Comparison of ENCODE assay signal across 8 cellular contexts in genomic region chr10:3172446-3173172, GRCh38. TPM values are rescaled to one million over a fixed set of nuclear protein-coding genes. Genes with fewer than 3 reads are reported as not detected.
DNase-seq lines count a peak whose midpoint lies in the region; ATAC-seq and TF ChIP-seq lines count a peak whose summit lies in the region.

Gene PITRM1, minus strand, starts transcription at chr10:3172782. Its CDS starts 10 bp downstream, at chr10:3172772.

- H3K27ac Mint-ChIP-seq in activated CD4-positive, alpha-beta T cell treated with anti-CD3 and anti-CD28 coated beads for 36 hours = peak within 1 kb of the TSS; percentile 91

- DNase-seq in Ammon's horn (ENCODE audit: low spot score) (peak; percentile 100), NCI-H510A treated with DMSO at 0.1 percent for 48 hours (lab: John Stamatoyannopoulos, UW) (peak; percentile 84), choroid plexus epithelial cell (ENCODE audit: low read depth) (peak; percentile 100), kidney tubule cell (ENCODE audit: low spot score) (peak; percentile 100)
- DNase-seq in activated CD4-positive, alpha-beta T cell treated with anti-CD3 and anti-CD28 coated beads for 36 hours = peak; percentile 99
- DNase-seq in stimulated activated CD4-positive, alpha-beta T cell treated with anti-CD3 and anti-CD28 coated beads, Interleukin-1b, Interleukin-23, amount 100 ng/mL, for 24 hours (ENCODE audit: low read depth in 4 of 4, low spot score in 1 of 4) = peak; percentile 97 to 99 (median 98)

- no peak for TF ChIP-seq CTCF in choroid plexus epithelial cell (conservative IDR thresholded peaks at IDR 0.05; ENCODE audit: low read depth, low read length)

- intact Hi-C loops in activated CD4-positive, alpha-beta T cell treated with anti-CD3 and anti-CD28 coated beads for 36 hours (cut with DNase I, micrococcal nuclease) = loop anchor here (1.0 to 10.0 kb wide), 4 partner anchors 77 to 218 kb away; partner anchors contain the start of gene PFKP (in 1 of the 2)

- peaks cover 30% of the 10 kb centered on the region for H3K36me3 Mint-ChIP-seq in activated CD4-positive, alpha-beta T cell treated with anti-CD3 and anti-CD28 coated beads for 36 hours (ENCODE audit: low read depth)

- peak within 1 kb of the TSS; percentile 78 for H3K4me3 Mint-ChIP-seq in activated CD4-positive, alpha-beta T cell treated with anti-CD3 and anti-CD28 coated beads for 36 hours

- no peaks in the 10 kb centered on the region for H3K27me3 Mint-ChIP-seq in activated CD4-positive, alpha-beta T cell treated with anti-CD3 and anti-CD28 coated beads for 36 hours

- CTCF ChIA-PET in activated CD4-positive, alpha-beta T cell treated with anti-CD3 and anti-CD28 coated beads for 36 hours (lab: Charles Lee) = interaction anchor here (0.6 to 1.4 kb wide), 3 partner anchors 103 to 959 kb away, joined by 3 read pairs; no protein-coding TSS in a partner anchor

- POLR2A ChIA-PET in activated CD4-positive, alpha-beta T cell treated with anti-CD3 and anti-CD28 coated beads for 36 hours (lab: Charles Lee) = interaction anchor here (0.8 to 1.2 kb wide), 5 partner anchors 8 to 77 kb away, joined by 3 to 4 read pairs (median 3); no protein-coding TSS in a partner anchor

- H3K4me1 Mint-ChIP-seq in activated CD4-positive, alpha-beta T cell treated with anti-CD3 and anti-CD28 coated beads for 36 hours = peaks cover 23% of the 10 kb centered on the region

- H3K9me3 Mint-ChIP-seq in activated CD4-positive, alpha-beta T cell treated with anti-CD3 and anti-CD28 coated beads for 36 hours (ENCODE audit: low read depth) = no peaks in the 10 kb centered on the region

- peak; percentile 95 for ATAC-seq in HG03439 (IDR thresholded peaks at IDR 0.05; ENCODE audit: unreplicated experiment)
- peak; percentile 97 for ATAC-seq in activated CD4-positive, alpha-beta T cell treated with anti-CD3 and anti-CD28 coated beads for 36 hours

- peak within 1 kb of the TSS; percentile 94 for H3K4me3 ChIP-seq in choroid plexus epithelial cell (ENCODE audit: low read depth, low read length)

- peak; percentile 99 for TF ChIP-seq POLR2A in GM19193 (IDR thresholded peaks at IDR 0.05; ENCODE audit: extremely low read depth, insufficient read depth, insufficient read length)

RNA-seq across cellular contexts. Expression of gene PITRM1, which starts in this region (rescaled TPM):
- 10 to 100 TPM; 84.8 to 97.9 TPM for total RNA-seq in activated CD4-positive, alpha-beta T cell treated with anti-CD3 and anti-CD28 coated beads for 36 hours

Comparison
In these comparisons a context has a peak if more than half of its experiments do, and no peak if none do; other contexts are left out.
1. Peak in every context shown above with its lines: DNase-seq, ATAC-seq and H3K4me3 ChIP-seq.